20 cellular contexts compared by ENCODE assay signal in the genomic region with DNA sequence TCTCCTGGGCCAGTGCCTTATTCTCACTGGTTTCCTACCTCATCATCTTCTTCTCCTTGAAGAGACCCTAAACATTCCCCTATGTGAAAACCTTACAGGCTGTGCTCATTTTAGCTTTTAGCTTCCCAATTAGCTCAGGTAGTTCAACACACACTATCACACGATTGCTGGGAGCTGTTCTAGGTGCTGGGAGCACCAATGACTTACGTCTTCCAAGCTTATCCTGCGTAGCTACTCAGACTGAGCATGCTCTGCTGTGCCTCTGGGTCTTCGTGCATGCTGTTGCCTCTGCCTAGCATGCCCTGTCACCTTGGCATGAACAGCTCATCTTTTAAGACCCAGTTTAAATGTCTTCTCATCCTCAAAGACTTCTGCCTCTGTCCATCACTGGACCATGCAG. TPM values are rescaled to one million over a fixed set of nuclear protein-coding genes. Genes with fewer than 3 reads are reported as not detected.
DNase-seq lines count a peak whose midpoint lies in the region; ATAC-seq and TF ChIP-seq lines count a peak whose summit lies in the region.
"Had no signal": no experiment of that assay in that cellular context is flagged by ENCODE, and none has a peak within 500 bp of the region (broad histone marks: within the 10 kb centered on the region; RNA-seq: fewer than 3 reads in every experiment).

No MANE protein-coding gene starts in this region.

- H3K36me3 ChIP-seq in SK-N-SH (replicated peaks in 1 of 2; ENCODE audit: control insufficient read depth in 1 of 2, insufficient read depth in 2 of 2, low read length in 1 of 2) (no peaks in the 10 kb centered on the region), neural progenitor cell (no peaks in the 10 kb centered on the region), MG63 (no peaks in the 10 kb centered on the region)

- H3K27ac ChIP-seq in SK-N-SH (ENCODE audit: low read depth in 2 of 2, low read length in 1 of 2) (no peak overlapping the region), neural progenitor cell (no peak overlapping the region)
- H3K27ac ChIP-seq: 22Rv1, C4-2B, KMS-11 had no signal

- H3K4me3 Mint-ChIP-seq in neural progenitor cell (no peak overlapping the region), T-cell (no peak overlapping the region)

- H3K9ac ChIP-seq in SK-N-SH, result no peak overlapping the region
- no peak overlapping the region for H3K9ac ChIP-seq in neural progenitor cell
- H3K9ac ChIP-seq: KMS-11 had no signal

- H3K27me3 Mint-ChIP-seq in neural progenitor cell (ENCODE audit: insufficient read depth, low read depth) (peaks cover 3% of the 10 kb centered on the region), T-cell (peaks cover 0 to 9% of the 10 kb centered on the region in 2 donors)

- no peak overlapping the region for H3K27ac Mint-ChIP-seq in neural progenitor cell
- no peak overlapping the region for H3K27ac Mint-ChIP-seq in T-cell

- ATAC-seq in SK-N-SH treated with all-trans-retinoic acid at 6 μM for 48 hours (no peak), T-cell (replicated peaks in 1 of 4) (no peak)
- ATAC-seq: HepG2 had no signal

- H3K4me2 ChIP-seq in SK-N-SH (no peak overlapping the region), neural progenitor cell (no peak overlapping the region)
- H3K4me2 ChIP-seq: KMS-11 had no signal

- H3K9me3 Mint-ChIP-seq in neural progenitor cell (peaks cover 5% of the 10 kb centered on the region), T-cell (no peaks in the 10 kb centered on the region)

- no peak for TF ChIP-seq EP300 in SK-N-SH (IDR thresholded peaks at IDR 0.05; ENCODE audit: borderline replicate concordance in 1 of 2, low read depth in 1 of 2, low read length in 1 of 2)

- no peaks in the 10 kb centered on the region for H3F3A ChIP-seq in SK-N-SH (replicated peaks; ENCODE audit: insufficient read depth)
- H3F3A ChIP-seq in neural progenitor cell (ENCODE audit: low read depth), result peaks cover 11% of the 10 kb centered on the region

- no peaks in the 10 kb centered on the region for H3K9me3 ChIP-seq in SK-N-SH
- no peaks in the 10 kb centered on the region for H3K9me3 ChIP-seq in neural progenitor cell (ENCODE audit: low read depth)
- no peaks in the 10 kb centered on the region for H3K9me3 ChIP-seq in MG63

- H3K79me2 ChIP-seq in SK-N-SH (ENCODE audit: insufficient read depth) (no peaks in the 10 kb centered on the region), neural progenitor cell (ENCODE audit: low read depth) (no peaks in the 10 kb centered on the region)

- H3K9me2 ChIP-seq in SK-N-SH, result no peaks in the 10 kb centered on the region

- H4K20me1 ChIP-seq in SK-N-SH (ENCODE audit: insufficient read depth) (no peaks in the 10 kb centered on the region), neural progenitor cell (ENCODE audit: low read depth) (no peaks in the 10 kb centered on the region)

- no peak for TF ChIP-seq RAD21 in SK-N-SH (IDR thresholded peaks at IDR 0.05; ENCODE audit: low read length)

- POLR2A ChIA-PET in SK-N-SH (lab: Yijun Ruan, JAX) (no interaction called here), T-cell (lab: Charles Lee) (no interaction called here)

- CTCF ChIA-PET in SK-N-SH (lab: Yijun Ruan, JAX), result no interaction called here
- CTCF ChIA-PET in T-cell (lab: Charles Lee), result no interaction called here

- H3K4me1 ChIP-seq in SK-N-SH (ENCODE audit: control insufficient read depth in 1 of 2, insufficient read depth in 2 of 2, low read depth in 1 of 2, low read length in 1 of 2) (peaks cover 3 to 8% of the 10 kb centered on the region in 2 experiments; a peak in 1 of 4 replicates), neural progenitor cell (peaks cover 11% of the 10 kb centered on the region)

- H3K36me3 Mint-ChIP-seq in neural progenitor cell (peaks cover 2% of the 10 kb centered on the region), T-cell (no peaks in the 10 kb centered on the region)

- H3K27me3 ChIP-seq in SK-N-SH (ENCODE audit: insufficient read depth) (peaks cover 26% of the 10 kb centered on the region; the same call in 1 of the 2 replicates), neural progenitor cell (no peaks in the 10 kb centered on the region), MG63 (no peaks in the 10 kb centered on the region)

- peaks cover 38% of the 10 kb centered on the region for H3K4me1 Mint-ChIP-seq in neural progenitor cell
- H3K4me1 Mint-ChIP-seq in T-cell, result no peaks in the 10 kb centered on the region

- WGBS in SK-N-SH (ENCODE audit: low lambda C conversion rate), result 79% methylated on average over 3 of the region's 4 CpGs

- no peak overlapping the region for H3K4me3 ChIP-seq in SK-N-SH (ENCODE audit: low read depth in 2 of 2, low read length in 1 of 2)
- H3K4me3 ChIP-seq in epithelial cell of esophagus (ENCODE audit: low read length), result no peak overlapping the region
- H3K4me3 ChIP-seq in neural progenitor cell, result no peak overlapping the region
- no peak overlapping the region for H3K4me3 ChIP-seq in MG63

- DNase-seq in SK-N-SH, result no peak
- DNase-seq in epithelial cell of esophagus (ENCODE audit: low read depth), result peak; percentile 48
- peak; percentile 20 for DNase-seq in neural progenitor cell (ENCODE audit: low spot score)
- DNase-seq in NCI-H526 (lab: John Stamatoyannopoulos, UW), result no peak
- no peak for DNase-seq in T-cell
- DNase-seq in Kasumi-1 (lab: John Stamatoyannopoulos, UW), result no peak
- DNase-seq in MG63, result no peak
- DNase-seq: AML-193, DND-41, GOT3, NCI-H1417 treated with DMSO at 0.1 percent for 48 hours, NCI-H187 treated with DMSO at 0.1 percent for 48 hours, NCI-H226, NCI-H524, SHP77 had no signal

- no peak for TF ChIP-seq CTCF in SK-N-SH (IDR thresholded peaks at IDR 0.05)
- TF ChIP-seq CTCF in epithelial cell of esophagus (IDR thresholded peaks at IDR 0.05; ENCODE audit: insufficient read depth, low read depth, low read length, missing control alignments), result no peak
- no peak for TF ChIP-seq CTCF in neural progenitor cell (IDR thresholded peaks at IDR 0.05)

- no peak overlapping the region for H2AFZ ChIP-seq in SK-N-SH (ENCODE audit: low read depth)
- no peak overlapping the region for H2AFZ ChIP-seq in neural progenitor cell (replicated peaks)

TF ChIP-seq in SK-N-SH, 30 proteins besides CTCF, POLR2A, EP300 and RAD21:
- no peak for TF ChIP-seq JUND (IDR thresholded peaks at IDR 0.05)
- TF ChIP-seq, protein P1, sequence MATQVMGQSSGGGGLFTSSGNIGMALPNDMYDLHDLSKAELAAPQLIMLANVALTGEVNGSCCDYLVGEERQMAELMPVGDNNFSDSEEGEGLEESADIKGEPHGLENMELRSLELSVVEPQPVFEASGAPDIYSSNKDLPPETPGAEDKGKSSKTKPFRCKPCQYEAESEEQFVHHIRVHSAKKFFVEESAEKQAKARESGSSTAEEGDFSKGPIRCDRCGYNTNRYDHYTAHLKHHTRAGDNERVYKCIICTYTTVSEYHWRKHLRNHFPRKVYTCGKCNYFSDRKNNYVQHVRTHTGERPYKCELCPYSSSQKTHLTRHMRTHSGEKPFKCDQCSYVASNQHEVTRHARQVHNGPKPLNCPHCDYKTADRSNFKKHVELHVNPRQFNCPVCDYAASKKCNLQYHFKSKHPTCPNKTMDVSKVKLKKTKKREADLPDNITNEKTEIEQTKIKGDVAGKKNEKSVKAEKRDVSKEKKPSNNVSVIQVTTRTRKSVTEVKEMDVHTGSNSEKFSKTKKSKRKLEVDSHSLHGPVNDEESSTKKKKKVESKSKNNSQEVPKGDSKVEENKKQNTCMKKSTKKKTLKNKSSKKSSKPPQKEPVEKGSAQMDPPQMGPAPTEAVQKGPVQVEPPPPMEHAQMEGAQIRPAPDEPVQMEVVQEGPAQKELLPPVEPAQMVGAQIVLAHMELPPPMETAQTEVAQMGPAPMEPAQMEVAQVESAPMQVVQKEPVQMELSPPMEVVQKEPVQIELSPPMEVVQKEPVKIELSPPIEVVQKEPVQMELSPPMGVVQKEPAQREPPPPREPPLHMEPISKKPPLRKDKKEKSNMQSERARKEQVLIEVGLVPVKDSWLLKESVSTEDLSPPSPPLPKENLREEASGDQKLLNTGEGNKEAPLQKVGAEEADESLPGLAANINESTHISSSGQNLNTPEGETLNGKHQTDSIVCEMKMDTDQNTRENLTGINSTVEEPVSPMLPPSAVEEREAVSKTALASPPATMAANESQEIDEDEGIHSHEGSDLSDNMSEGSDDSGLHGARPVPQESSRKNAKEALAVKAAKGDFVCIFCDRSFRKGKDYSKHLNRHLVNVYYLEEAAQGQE (IDR thresholded peaks at IDR 0.05; ENCODE audit: low read depth, low read length), result peak; percentile 81; the same call in 1 of the 2 replicates

TF ChIP-seq in SK-N-SH treated with all-trans-retinoic acid at 6 μM for 48 hours, 23 proteins besides CTCF, POLR2A, EP300 and RAD21 (continues in another document):
- TF ChIP-seq, protein P2, sequence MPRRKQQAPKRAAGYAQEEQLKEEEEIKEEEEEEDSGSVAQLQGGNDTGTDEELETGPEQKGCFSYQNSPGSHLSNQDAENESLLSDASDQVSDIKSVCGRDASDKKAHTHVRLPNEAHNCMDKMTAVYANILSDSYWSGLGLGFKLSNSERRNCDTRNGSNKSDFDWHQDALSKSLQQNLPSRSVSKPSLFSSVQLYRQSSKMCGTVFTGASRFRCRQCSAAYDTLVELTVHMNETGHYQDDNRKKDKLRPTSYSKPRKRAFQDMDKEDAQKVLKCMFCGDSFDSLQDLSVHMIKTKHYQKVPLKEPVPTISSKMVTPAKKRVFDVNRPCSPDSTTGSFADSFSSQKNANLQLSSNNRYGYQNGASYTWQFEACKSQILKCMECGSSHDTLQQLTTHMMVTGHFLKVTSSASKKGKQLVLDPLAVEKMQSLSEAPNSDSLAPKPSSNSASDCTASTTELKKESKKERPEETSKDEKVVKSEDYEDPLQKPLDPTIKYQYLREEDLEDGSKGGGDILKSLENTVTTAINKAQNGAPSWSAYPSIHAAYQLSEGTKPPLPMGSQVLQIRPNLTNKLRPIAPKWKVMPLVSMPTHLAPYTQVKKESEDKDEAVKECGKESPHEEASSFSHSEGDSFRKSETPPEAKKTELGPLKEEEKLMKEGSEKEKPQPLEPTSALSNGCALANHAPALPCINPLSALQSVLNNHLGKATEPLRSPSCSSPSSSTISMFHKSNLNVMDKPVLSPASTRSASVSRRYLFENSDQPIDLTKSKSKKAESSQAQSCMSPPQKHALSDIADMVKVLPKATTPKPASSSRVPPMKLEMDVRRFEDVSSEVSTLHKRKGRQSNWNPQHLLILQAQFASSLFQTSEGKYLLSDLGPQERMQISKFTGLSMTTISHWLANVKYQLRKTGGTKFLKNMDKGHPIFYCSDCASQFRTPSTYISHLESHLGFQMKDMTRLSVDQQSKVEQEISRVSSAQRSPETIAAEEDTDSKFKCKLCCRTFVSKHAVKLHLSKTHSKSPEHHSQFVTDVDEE (CRISPR knock-in tag; IDR thresholded peaks at IDR 0.05), result no peak
- TF ChIP-seq GLIS3 (CRISPR knock-in tag; IDR thresholded peaks at IDR 0.05) (no peak), ISL1 (CRISPR knock-in tag; IDR thresholded peaks at IDR 0.05) (no peak)

RNA-seq across cellular contexts. Expression of gene APEH, which starts 55.7 kb away (rescaled TPM):
- 112 and 122 TPM in 2 replicates for polyA plus RNA-seq in SK-N-SH (2012; rRNA removed)
- polyA plus RNA-seq in SK-N-SH (2012; cell fraction: cytosol; rRNA removed), result 61.5 and 82.7 TPM in 2 replicates
- 196 and 200 TPM in 2 replicates for polyA plus RNA-seq in SK-N-SH (2012; cell fraction: nucleus; rRNA removed)
- total RNA-seq in neural progenitor cell (ENCODE audit: low replicate concordance) (132 and 160 TPM in 2 replicates), T-cell (100 to 1,000 TPM in 4 of 5 donors, 10 to 100 TPM in 1; 82.8 to 162 (median 141) TPM)
- 53.9 and 87.5 TPM in 2 replicates for total RNA-seq in MG63 (2014; rRNA removed; shearing (Covaris generic); ENCODE audit: low replicate concordance)

Comparison
In these comparisons a context has a peak if more than half of its experiments do, and no peak if none do; other contexts are left out.
1. DNase-seq: peak in epithelial cell of esophagus (single experiment) and neural progenitor cell (single experiment); none in SK-N-SH (single experiment), NCI-H526 (0 of 2), T-cell (0 of 34), Kasumi-1 (0 of 2) and MG63 (single experiment).